10 cellular contexts compared by ENCODE assay signal in the genomic region with DNA sequence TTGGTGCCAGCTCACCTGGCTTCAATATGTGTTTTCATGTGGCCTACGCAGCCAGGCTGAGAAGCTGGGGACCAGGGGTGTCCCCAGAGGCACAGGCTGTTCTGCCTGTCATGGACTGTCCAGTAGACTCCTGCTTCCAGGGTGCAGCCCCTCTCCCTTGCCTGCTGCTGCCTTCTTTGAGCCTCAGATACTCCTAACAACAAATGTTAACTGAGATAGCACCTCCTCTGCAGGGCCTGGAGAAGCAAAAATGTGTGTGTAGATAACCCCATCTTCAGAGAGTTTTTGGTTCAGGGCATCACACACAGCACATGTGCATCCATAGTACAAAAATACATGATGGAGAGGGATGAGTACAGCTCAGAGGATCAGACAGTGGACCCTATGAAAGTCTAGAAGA. TPM values are rescaled to one million over a fixed set of nuclear protein-coding genes. Genes with fewer than 3 reads are reported as not detected.
DNase-seq lines count a peak whose midpoint lies in the region; ATAC-seq and TF ChIP-seq lines count a peak whose summit lies in the region.
"Had no signal": no experiment of that assay in that cellular context is flagged by ENCODE, and none has a peak within 500 bp of the region (broad histone marks: within the 10 kb centered on the region; RNA-seq: fewer than 3 reads in every experiment).

No MANE protein-coding gene starts in this region.

- ATAC-seq in CD8-positive, alpha-beta T cell, result no peak
- no peak for ATAC-seq in HG03439 (IDR thresholded peaks at IDR 0.05; ENCODE audit: unreplicated experiment)
- ATAC-seq in GM21619 (IDR thresholded peaks at IDR 0.05; ENCODE audit: unreplicated experiment), result no peak

- no peaks in the 10 kb centered on the region for H3K36me3 ChIP-seq in CD8-positive, alpha-beta T cell (ENCODE audit: insufficient read depth, low read length)
- H3K36me3 ChIP-seq in PC-9 (ENCODE audit: low read depth) (no peaks in the 10 kb centered on the region), smooth muscle cell (ENCODE audit: low read depth) (no peaks in the 10 kb centered on the region), sigmoid colon (no peaks in the 10 kb centered on the region)
- H3K36me3 ChIP-seq: prostate gland had no signal

- H3K4me1 Mint-ChIP-seq in CD8-positive, alpha-beta T cell (ENCODE audit: low read depth), result peaks cover 92% of the 10 kb centered on the region
- peaks cover 84% of the 10 kb centered on the region for H3K4me1 Mint-ChIP-seq in dendritic cell treated with granulocyte-macrophage colony-stimulating factor and Interleukin-4, amounts not matched to agents 40 ng/mL and 50 ng/mL, for 4 days (ENCODE audit: low read depth)

- H3K4me3 Mint-ChIP-seq in CD8-positive, alpha-beta T cell, result no peak overlapping the region
- H3K4me3 Mint-ChIP-seq in dendritic cell treated with granulocyte-macrophage colony-stimulating factor and Interleukin-4, amounts not matched to agents 40 ng/mL and 50 ng/mL, for 4 days, result no peak overlapping the region

- H3K9me2 ChIP-seq in PC-9 (ENCODE audit: insufficient read depth), result no peaks in the 10 kb centered on the region

- no peak for TF ChIP-seq CTCF in CD8-positive, alpha-beta T cell (IDR thresholded peaks at IDR 0.05)
- no peak for TF ChIP-seq CTCF in PC-9 (conservative IDR thresholded peaks at IDR 0.05)
- TF ChIP-seq CTCF in smooth muscle cell (IDR thresholded peaks at IDR 0.05; ENCODE audit: borderline replicate concordance, insufficient read depth, poor library complexity, severe bottlenecking), result no peak
- no peak for TF ChIP-seq CTCF in sigmoid colon (IDR thresholded peaks at IDR 0.05)

- no peak for DNase-seq in CD8-positive, alpha-beta T cell
- DNase-seq in PC-9 (no peak), smooth muscle cell (lab: John Stamatoyannopoulos, UW; ENCODE audit: unreplicated experiment) (no peak), sigmoid colon (no peak), dermis blood vessel endothelial cell (no peak)
- DNase-seq: SHP77 treated with DMSO at 0.1 percent for 48 hours had no signal

- WGBS in smooth muscle cell (ENCODE audit: low lambda C conversion rate), result 75% methylated on average over 1 of the region's 1 CpG
- 89 to 94% methylated on average over 1 of the region's 1 CpG for WGBS in sigmoid colon, 2 donors

- no peaks in the 10 kb centered on the region for H3K9me3 ChIP-seq in CD8-positive, alpha-beta T cell (ENCODE audit: low read length)
- H3K9me3 ChIP-seq in PC-9 (ENCODE audit: insufficient read depth, low read depth) (no peaks in the 10 kb centered on the region), smooth muscle cell (replicated peaks; ENCODE audit: low read depth) (no peaks in the 10 kb centered on the region), sigmoid colon (no peaks in the 10 kb centered on the region)
- H3K9me3 ChIP-seq: prostate gland had no signal

- H4K20me1 ChIP-seq in PC-9 (ENCODE audit: insufficient read depth), result no peaks in the 10 kb centered on the region
- peaks cover 93% of the 10 kb centered on the region for H4K20me1 ChIP-seq in smooth muscle cell (ENCODE audit: low read depth)

- no peak overlapping the region for H3K9ac ChIP-seq in smooth muscle cell (ENCODE audit: low read depth)

- H3K27ac ChIP-seq in CD8-positive, alpha-beta T cell (ENCODE audit: low read depth, low read length), result no peak overlapping the region
- peak overlapping the region; percentile 52 for H3K27ac ChIP-seq in PC-9
- H3K27ac ChIP-seq in smooth muscle cell (ENCODE audit: low read depth), result peak overlapping the region; percentile 85
- no peak overlapping the region for H3K27ac ChIP-seq in sigmoid colon
- H3K27ac ChIP-seq: prostate gland had no signal

- no peaks in the 10 kb centered on the region for H3K27me3 Mint-ChIP-seq in CD8-positive, alpha-beta T cell (ENCODE audit: low read depth)
- H3K27me3 Mint-ChIP-seq in dendritic cell treated with granulocyte-macrophage colony-stimulating factor and Interleukin-4, amounts not matched to agents 40 ng/mL and 50 ng/mL, for 4 days, result no peaks in the 10 kb centered on the region

- H3K4me2 ChIP-seq in PC-9 (peak overlapping the region; percentile 73), smooth muscle cell (peak overlapping the region; percentile 76)

- H3F3A ChIP-seq in PC-9 (ENCODE audit: insufficient read depth, low read depth), result peaks cover 18% of the 10 kb centered on the region; the same call in 1 of the 2 replicates
- H3F3A ChIP-seq in smooth muscle cell (ENCODE audit: low read depth), result peaks cover 10% of the 10 kb centered on the region

- intact Hi-C loops in CD8-positive, alpha-beta T cell (cut with DNase I, micrococcal nuclease), result loop anchor here in 1 of 2 experiments (2.0 kb wide), 1 partner anchor 19 kb away; no protein-coding TSS in a partner anchor
- intact Hi-C loops in PC-9 (cut with micrococcal nuclease; ENCODE audit: unreplicated experiment), result no loop called here
- intact Hi-C loops in dendritic cell treated with granulocyte-macrophage colony-stimulating factor and Interleukin-4, amounts not matched to agents 40 ng/mL and 50 ng/mL, for 4 days (cut with micrococcal nuclease), result no loop called here
- intact Hi-C loops in sigmoid colon (cut with DNase I), result no loop called here

- H3K79me2 ChIP-seq in PC-9 (ENCODE audit: low read depth) (peaks cover 88% of the 10 kb centered on the region), smooth muscle cell (ENCODE audit: low read depth) (peaks cover 89% of the 10 kb centered on the region)

- peak overlapping the region; percentile 85 for H3K27ac Mint-ChIP-seq in CD8-positive, alpha-beta T cell
- peak overlapping the region; percentile 31 for H3K27ac Mint-ChIP-seq in dendritic cell treated with granulocyte-macrophage colony-stimulating factor and Interleukin-4, amounts not matched to agents 40 ng/mL and 50 ng/mL, for 4 days

- no TSS peak for BruUV-seq in PC-9 (replicated peaks; lab: Mats Ljungman, UMichigan)

- POLR2A ChIA-PET in CD8-positive, alpha-beta T cell (lab: Charles Lee), result interaction anchor here (0.7 to 1.4 kb wide), 3 partner anchors 8 to 24 kb away, joined by 3 to 4 read pairs (median 3); no protein-coding TSS in a partner anchor
- POLR2A ChIA-PET in PC-9 (lab: Charles Lee; ENCODE audit: unreplicated experiment), result no interaction called here

- H3K4me1 ChIP-seq in CD8-positive, alpha-beta T cell (ENCODE audit: insufficient read depth, low read length), result peaks cover 90% of the 10 kb centered on the region
- peaks cover 68% of the 10 kb centered on the region for H3K4me1 ChIP-seq in PC-9 (replicated peaks; ENCODE audit: insufficient read depth)
- peaks cover 19% of the 10 kb centered on the region for H3K4me1 ChIP-seq in smooth muscle cell (ENCODE audit: low read depth)
- peaks cover 0 to 19% (median 12%) of the 10 kb centered on the region in 4 donors for H3K4me1 ChIP-seq in sigmoid colon
- H3K4me1 ChIP-seq: prostate gland had no signal

- no peak for TF ChIP-seq POLR2A in sigmoid colon (IDR thresholded peaks at IDR 0.05)

- H3K27me3 ChIP-seq in CD8-positive, alpha-beta T cell (ENCODE audit: insufficient read depth, low read length), result no peaks in the 10 kb centered on the region
- H3K27me3 ChIP-seq in PC-9 (ENCODE audit: insufficient read depth, low read depth) (no peaks in the 10 kb centered on the region), smooth muscle cell (ENCODE audit: low read depth) (no peaks in the 10 kb centered on the region), sigmoid colon (no peaks in the 10 kb centered on the region)

- CTCF ChIA-PET in CD8-positive, alpha-beta T cell (lab: Charles Lee), result interaction anchor here (1.3 to 2.6 kb wide), 3 partner anchors 8 to 50 kb away, joined by 5 to 10 read pairs (median 8); no protein-coding TSS in a partner anchor
- CTCF ChIA-PET in PC-9 (lab: Charles Lee), result no interaction called here

- no peaks in the 10 kb centered on the region for H3K9me3 Mint-ChIP-seq in CD8-positive, alpha-beta T cell
- H3K9me3 Mint-ChIP-seq in dendritic cell treated with granulocyte-macrophage colony-stimulating factor and Interleukin-4, amounts not matched to agents 40 ng/mL and 50 ng/mL, for 4 days, result no peaks in the 10 kb centered on the region

- peaks cover 49% of the 10 kb centered on the region for H3K36me3 Mint-ChIP-seq in CD8-positive, alpha-beta T cell
- H3K36me3 Mint-ChIP-seq in dendritic cell treated with granulocyte-macrophage colony-stimulating factor and Interleukin-4, amounts not matched to agents 40 ng/mL and 50 ng/mL, for 4 days (ENCODE audit: low read depth), result peaks cover 91% of the 10 kb centered on the region

- H3K4me3 ChIP-seq in CD8-positive, alpha-beta T cell (ENCODE audit: low read depth, low read length), result no peak overlapping the region
- H3K4me3 ChIP-seq in PC-9 (no peak overlapping the region), smooth muscle cell (no peak overlapping the region), sigmoid colon (no peak overlapping the region)
- H3K4me3 ChIP-seq: prostate gland had no signal

- H2AFZ ChIP-seq in PC-9 (no peak overlapping the region), smooth muscle cell (ENCODE audit: low read depth) (no peak overlapping the region)

- no peak for TF ChIP-seq EP300 in sigmoid colon (IDR thresholded peaks at IDR 0.05)

RNA-seq across cellular contexts. Expression of a gene that starts 5.9 kb away (rescaled TPM):
- total RNA-seq in CD8-positive, alpha-beta T cell, result 10 to 100 TPM; 62.3 to 63.0 TPM
- 15.0 and 16.4 TPM in 2 replicates for total RNA-seq in PC-9 (2021)
- total RNA-seq in smooth muscle cell, result 81.2 and 85.1 TPM in 2 replicates
- polyA plus RNA-seq in smooth muscle cell, result 15.7 and 34.2 TPM in 2 replicates
- total RNA-seq in sigmoid colon, result 10 to 100 TPM in 3 of 4 donors, 1 to 10 TPM in 1; 6.9 to 17.9 (median 13.1) TPM
- 10 to 100 TPM in 2 of 3 donors, 1 to 10 TPM in 1; 9.0 to 55.8 (median 19.0) TPM for polyA plus RNA-seq in sigmoid colon
- total RNA-seq in dermis blood vessel endothelial cell, result 13.6 and 15.9 TPM in 2 replicates

Comparison
In these comparisons a context has a peak if more than half of its experiments do, and no peak if none do; other contexts are left out.
1. H3K27ac ChIP-seq: peak in PC-9 (single experiment) and smooth muscle cell (single experiment); none in CD8-positive, alpha-beta T cell (single experiment) and sigmoid colon (0 of 4).